In the genomic region with DNA sequence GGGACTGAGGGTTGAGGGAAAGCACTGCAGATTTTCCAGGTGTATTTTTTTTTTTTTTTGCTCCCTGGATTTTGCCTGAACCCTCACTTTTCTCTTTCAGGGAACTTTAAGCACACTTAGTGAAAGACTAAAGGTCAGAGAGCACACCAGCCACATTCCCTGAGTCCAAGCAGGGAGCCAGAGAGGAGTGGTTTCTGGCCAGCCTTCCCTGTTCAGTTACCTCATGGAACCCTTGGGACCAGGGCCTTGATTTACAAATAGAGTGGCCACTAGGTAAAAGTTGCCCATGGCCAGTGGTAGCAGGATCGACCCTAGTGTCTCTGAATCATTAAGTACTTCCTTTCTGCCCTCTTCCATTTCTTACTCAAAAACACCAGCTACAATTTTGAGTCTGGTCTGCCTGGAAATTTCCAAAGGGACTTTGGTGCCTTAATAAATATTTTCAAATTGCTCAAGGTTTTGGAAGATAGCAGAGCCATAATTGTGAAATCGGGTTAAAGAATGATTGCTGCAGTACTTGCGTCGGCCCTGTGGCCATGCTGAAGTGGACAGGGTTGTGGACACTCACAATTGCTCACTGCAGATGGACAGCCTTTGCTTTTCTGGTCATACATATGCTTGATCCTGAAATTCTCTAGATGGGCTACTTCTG, we compare ENCODE assay signal across 13 cellular contexts. TPM values are rescaled to one million over a fixed set of nuclear protein-coding genes. Genes with fewer than 3 reads are reported as not detected.
DNase-seq lines count a peak whose midpoint lies in the region; ATAC-seq and TF ChIP-seq lines count a peak whose summit lies in the region.
"Had no signal": no experiment of that assay in that cellular context is flagged by ENCODE, and none has a peak within 500 bp of the region (broad histone marks: within the 10 kb centered on the region; RNA-seq: fewer than 3 reads in every experiment).

No MANE protein-coding gene starts in this region.

- CTCF ChIA-PET in PC-9 (lab: Charles Lee) = no interaction called here

- H3K27ac ChIP-seq in PC-9 (peak overlapping the region; percentile 85; the same call in 1 of the 2 replicates), mesenchymal stem cell (ENCODE audit: low read length, poor library complexity, severe bottlenecking) (no peak overlapping the region), thoracic aorta (peak overlapping the region; percentile 82 to 84)

- H3K27me3 ChIP-seq in PC-9 (ENCODE audit: insufficient read depth, low read depth) (no peaks in the 10 kb centered on the region), mesenchymal stem cell (ENCODE audit: control insufficient read depth in 1 of 2, insufficient read depth in 1 of 2, low read length in 2 of 2) (no peaks in the 10 kb centered on the region), thoracic aorta (replicated peaks; ENCODE audit: insufficient read depth) (no peaks in the 10 kb centered on the region)

- intact Hi-C loops in PC-9 (cut with micrococcal nuclease; ENCODE audit: unreplicated experiment) = no loop called here

- H3K23ac ChIP-seq in mesenchymal stem cell (ENCODE audit: low read length in 2 of 2) = peak overlapping the region in 1 of 2 experiments; percentile 16

- WGBS in mesenchymal stem cell = 59% methylated on average over 4 of the region's 4 CpGs

- peak overlapping the region; percentile 55 to 71 for H3K18ac ChIP-seq in mesenchymal stem cell (ENCODE audit: low read depth in 1 of 2, low read length in 2 of 2)

- H3K79me1 ChIP-seq in mesenchymal stem cell (replicated peaks; ENCODE audit: low read length, poor library complexity, severe bottlenecking) = peaks cover 19% of the 10 kb centered on the region

- peak overlapping the region; percentile 80 to 85 for H2BK12ac ChIP-seq in mesenchymal stem cell (ENCODE audit: low read length in 2 of 2)

- no TSS peak for BruUV-seq in PC-9 (replicated peaks; lab: Mats Ljungman, UMichigan)

- no peak overlapping the region for H2BK120ac ChIP-seq in mesenchymal stem cell (ENCODE audit: low read depth, low read length)

- H2AFZ ChIP-seq in PC-9 (no peak overlapping the region), mesenchymal stem cell (ENCODE audit: low read depth, low read length) (no peak overlapping the region)

- no peaks in the 10 kb centered on the region for H3K36me3 ChIP-seq in PC-9 (ENCODE audit: low read depth)
- H3K36me3 ChIP-seq in mesenchymal stem cell (ENCODE audit: control insufficient read depth in 1 of 2, insufficient read depth in 2 of 2, low read depth in 1 of 2, low read length in 2 of 2) = no peaks in the 10 kb centered on the region
- no peaks in the 10 kb centered on the region for H3K36me3 ChIP-seq in thoracic aorta

- peak overlapping the region; percentile 35 for H2AK5ac ChIP-seq in mesenchymal stem cell (ENCODE audit: low read length, severe bottlenecking)

- DNase-seq in PC-9 (no peak), fibroblast of the aortic adventitia (ENCODE audit: low read depth) (peak; percentile 54), mesenchymal stem cell (peak; percentile 86), thoracic aorta (ENCODE audit: low spot score) (no peak), dedifferentiated amniotic fluid mesenchymal stem cell (ENCODE audit: extremely low spot score) (no peak), NCI-H1048 (lab: John Stamatoyannopoulos, UW) (no peak), superior temporal gyrus (ENCODE audit: extremely low spot score) (no peak)
- DNase-seq in stimulated activated CD4-positive, alpha-beta T cell treated with anti-CD3 and anti-CD28 coated beads, Interleukin-4, amount 100 ng/mL, for 4 hours = no peak
- DNase-seq: effector CD4-positive, alpha-beta T cell; mesendoderm; NCI-H2029 treated with DMSO at 0.1 percent for 48 hours; NCI-H69 had no signal

- peak overlapping the region in 1 of 2 experiments; percentile 37 for H3K4ac ChIP-seq in mesenchymal stem cell (ENCODE audit: low read depth in 1 of 2, low read length in 2 of 2)

- no peak for TF ChIP-seq CTCF in PC-9 (conservative IDR thresholded peaks at IDR 0.05)
- no peak for TF ChIP-seq CTCF in fibroblast of the aortic adventitia (IDR thresholded peaks at IDR 0.05; ENCODE audit: insufficient read depth, low read length)
- TF ChIP-seq CTCF in thoracic aorta (IDR thresholded peaks at IDR 0.05) = peak; percentile 41

- peaks cover 27% of the 10 kb centered on the region for H3F3A ChIP-seq in PC-9 (ENCODE audit: insufficient read depth, low read depth)

- peak overlapping the region; percentile 22; the same call in 1 of the 2 replicates for H3K4me2 ChIP-seq in PC-9
- no peak overlapping the region for H3K4me2 ChIP-seq in mesenchymal stem cell (ENCODE audit: low read length, poor library complexity, severe bottlenecking)

- H3K9me3 ChIP-seq in PC-9 (ENCODE audit: insufficient read depth, low read depth) (peaks cover 3% of the 10 kb centered on the region; the same call in 1 of the 2 replicates), mesenchymal stem cell (ENCODE audit: control insufficient read depth, low read length) (no peaks in the 10 kb centered on the region), thoracic aorta (no peaks in the 10 kb centered on the region)

- peak overlapping the region; percentile 54 for H3K9ac ChIP-seq in mesenchymal stem cell (ENCODE audit: low read length)

- no peaks in the 10 kb centered on the region; the same call in 1 of the 2 replicates for H3K9me2 ChIP-seq in PC-9 (ENCODE audit: insufficient read depth)

- H4K20me1 ChIP-seq in PC-9 (ENCODE audit: insufficient read depth) = no peaks in the 10 kb centered on the region

- no peak overlapping the region for H3K14ac ChIP-seq in mesenchymal stem cell (ENCODE audit: low read length in 2 of 2)

- H3K4me1 ChIP-seq in PC-9 (replicated peaks; ENCODE audit: insufficient read depth) = peaks cover 37% of the 10 kb centered on the region
- H3K4me1 ChIP-seq in mesenchymal stem cell (ENCODE audit: control insufficient read depth, insufficient read depth, low read depth, low read length) = peaks cover 14% of the 10 kb centered on the region
- peaks cover 59 to 97% of the 10 kb centered on the region in 2 donors for H3K4me1 ChIP-seq in thoracic aorta (ENCODE audit: control insufficient read depth in 1 of 2, low read depth in 2 of 2)

- ATAC-seq in thoracic aorta (ENCODE audit: insufficient number of reproducible peaks, low FRiP score, low read depth) = peak; percentile 22
- ATAC-seq: activated CD4-positive, CD25-positive, alpha-beta regulatory T cell treated with anti-CD3 and anti-CD28 coated beads, Interleukin-2, amount 50 U/mL, for 24 hours had no signal

- H3K79me2 ChIP-seq in PC-9 (ENCODE audit: low read depth) = peaks cover 16% of the 10 kb centered on the region; the same call in 1 of the 2 replicates

- H4K91ac ChIP-seq in mesenchymal stem cell (ENCODE audit: low read length) = no peak overlapping the region

- no peak overlapping the region for H3K4me3 ChIP-seq in PC-9
- H3K4me3 ChIP-seq in fibroblast of the aortic adventitia (ENCODE audit: low read depth, low read length) = no peak overlapping the region
- peak overlapping the region in 1 of 2 experiments; percentile 2 for H3K4me3 ChIP-seq in mesenchymal stem cell (ENCODE audit: insufficient read depth in 1 of 2, low read depth in 1 of 2, low read length in 2 of 2)
- H3K4me3 ChIP-seq in thoracic aorta = no peak overlapping the region

- peak overlapping the region; percentile 75 for H2BK15ac ChIP-seq in mesenchymal stem cell (ENCODE audit: low read depth, poor library complexity, severe bottlenecking)

- no peak overlapping the region for H4K8ac ChIP-seq in mesenchymal stem cell (ENCODE audit: low read length)

- POLR2A ChIA-PET in PC-9 (lab: Charles Lee; ENCODE audit: unreplicated experiment) = no interaction called here

- H2BK5ac ChIP-seq in mesenchymal stem cell (ENCODE audit: low read depth, low read length, poor library complexity, severe bottlenecking) = no peak overlapping the region

RNA-seq across cellular contexts. Expression of gene PALM2AKAP2, which starts 14.5 kb away (rescaled TPM):
- total RNA-seq in PC-9 (2021) (2.1 and 3.1 TPM in 2 replicates), fibroblast of the aortic adventitia (ENCODE audit: low replicate concordance) (4.2 and 5.0 TPM in 2 replicates), thoracic aorta (10 to 100 TPM; 45.9 to 84.2 TPM)
- polyA plus RNA-seq in mesenchymal stem cell (2013, experiment 1 of 2) = 11.3 TPM
- 10.8 TPM for polyA plus RNA-seq in mesenchymal stem cell (2013, experiment 2 of 2)

Comparison
In these comparisons a context has a peak if more than half of its experiments do, and no peak if none do; other contexts are left out.
1. DNase-seq: peak in fibroblast of the aortic adventitia (single experiment) and mesenchymal stem cell (single experiment); none in PC-9 (0 of 2), thoracic aorta (single experiment), dedifferentiated amniotic fluid mesenchymal stem cell (single experiment), NCI-H1048 (single experiment), stimulated activated CD4-positive, alpha-beta T cell treated with anti-CD3 and anti-CD28 coated beads, Interleukin-4, amount 100 ng/mL, for 4 hours (0 of 2) and superior temporal gyrus (single experiment).